In genomic region chr19:13025819-13026477, GRCh38 we compare ENCODE assay signal across 10 cellular contexts. TPM values are rescaled to one million over a fixed set of nuclear protein-coding genes. Genes with fewer than 3 reads are reported as not detected.
DNase-seq lines count a peak whose midpoint lies in the region; ATAC-seq and TF ChIP-seq lines count a peak whose summit lies in the region.
"Had no signal": no experiment of that assay in that cellular context is flagged by ENCODE, and none has a peak within 500 bp of the region (broad histone marks: within the 10 kb centered on the region; RNA-seq: fewer than 3 reads in every experiment).

No MANE protein-coding gene starts in this region.

- ATAC-seq in GM18517 (IDR thresholded peaks at IDR 0.05; ENCODE audit: unreplicated experiment), result no peak
- no peak for ATAC-seq in HG02610 (IDR thresholded peaks at IDR 0.05; ENCODE audit: unreplicated experiment)
- ATAC-seq: activated CD4-positive, CD25-positive, alpha-beta regulatory T cell treated with anti-CD3 and anti-CD28 coated beads, Interleukin-2, amount 50 U/mL, for 24 hours; sciatic nerve had no signal

- H3K27me3 ChIP-seq in liver (ENCODE audit: control insufficient read depth in 4 of 4, insufficient read depth in 4 of 4, low read length in 3 of 4), result no peaks in the 10 kb centered on the region

- no peak for TF ChIP-seq RAD21 in liver (IDR thresholded peaks at IDR 0.05)

- H3K4me3 ChIP-seq in astrocyte of the spinal cord (ENCODE audit: low read depth, low read length) (peak overlapping the region; percentile 51), liver (ENCODE audit: low read depth in 1 of 3, low read length in 3 of 3) (peak overlapping the region in 2 of 3 donors; percentile 18 to 23)

- peak; percentile 70 for DNase-seq in HT-29 (ENCODE audit: low spot score)
- DNase-seq in astrocyte of the spinal cord (ENCODE audit: low read depth, low spot score), result no peak
- no peak for DNase-seq in HuH-7.5 (ENCODE audit: low spot score)
- DNase-seq: trophoblast cell had no signal

- H3K36me3 ChIP-seq in liver (ENCODE audit: control insufficient read depth in 4 of 4, insufficient read depth in 3 of 4, low read depth in 1 of 4, low read length in 3 of 4), result no peaks in the 10 kb centered on the region

- peaks cover 8 to 64% (median 47%) of the 10 kb centered on the region in 4 donors for H3K4me1 ChIP-seq in liver (ENCODE audit: control insufficient read depth in 4 of 4, insufficient read depth in 4 of 4, low read length in 3 of 4)

- TF ChIP-seq CTCF in astrocyte of the spinal cord (IDR thresholded peaks at IDR 0.05; ENCODE audit: low read depth, low read length) (no peak), liver (IDR thresholded peaks at IDR 0.05; ENCODE audit: low read depth, low read length, missing input control) (no peak)

- WGBS in liver, result 31% methylated on average over 7 of the region's 7 CpGs

- H3K9me3 ChIP-seq in liver (ENCODE audit: control insufficient read depth in 4 of 4, low read length in 3 of 4), result no peaks in the 10 kb centered on the region

- peak overlapping the region; percentile 12 to 20 for H3K9ac ChIP-seq in liver (ENCODE audit: low read depth in 1 of 2, low read length in 2 of 2)

- H3K27ac ChIP-seq in liver (ENCODE audit: low read depth in 1 of 2, low read length in 2 of 2) (peak overlapping the region; percentile 36 to 56), temporal lobe (ENCODE audit: low read depth, low read length) (peak overlapping the region; percentile 100)

- in situ Hi-C loops in astrocyte of the spinal cord (cut with HindIII; ENCODE audit: low sequenced_read_pairs), result no loop called here

TF ChIP-seq in liver, 16 proteins besides CTCF, POLR2A, EP300 and RAD21:
- TF ChIP-seq RXRA (IDR thresholded peaks at IDR 0.05) (no peak), GABPA (IDR thresholded peaks at IDR 0.05 in 1 of 2, conservative IDR thresholded peaks at IDR 0.05 in 1 of 2) (no peak)

RNA-seq across cellular contexts. Expression of gene NFIX, which starts 30.7 kb away (rescaled TPM):
- 22.4 and 32.3 TPM in 2 replicates for total RNA-seq in HT-29 (2014; rRNA removed; shearing (Covaris generic))
- total RNA-seq in liver (10 to 100 TPM; 10.3 to 18.4 TPM), temporal lobe (185 TPM)
- polyA plus RNA-seq in liver, result 10 to 100 TPM in 1 of 2 donors, 1 to 10 TPM in 1; 3.3 to 14.8 TPM

RNA-seq across cellular contexts. Expression of gene DAND5, which starts 56.6 kb away (rescaled TPM):
- total RNA-seq in HT-29 (2014; rRNA removed; shearing (Covaris generic)), result 0.31 TPM in 1 of 2 replicates, not detected in the other
- total RNA-seq in liver (under 1 TPM in 1 of 2 donors, not detected in 1; 0.23 TPM), temporal lobe (not detected)
- polyA plus RNA-seq in liver, result not detected
- total RNA-seq: sciatic nerve had no signal
